In genomic region chr19:37905936-37906867, GRCh38 we compare ENCODE assay signal across 8 cellular contexts. TPM values are rescaled to one million over a fixed set of nuclear protein-coding genes. Genes with fewer than 3 reads are reported as not detected.
DNase-seq lines count a peak whose midpoint lies in the region; ATAC-seq, FAIRE-seq and TF ChIP-seq lines count a peak whose summit lies in the region.

TSS of gene WDR87 (minus strand) at chr19:37906594. CDS start at chr19:37898239, 8,355 bp downstream.

- H3K9me3 ChIP-seq in BLaER1 (no peaks in the 10 kb centered on the region), Loucy (ENCODE audit: insufficient read depth, low read depth, low read length) (no peaks in the 10 kb centered on the region), keratinocyte (ENCODE audit: control insufficient read depth, low read depth, low read length) (no peaks in the 10 kb centered on the region)

- H3K9me3 Mint-ChIP-seq in T-helper 2 cell treated with Interferon-gamma antibody and Interleukin-4, amounts not matched to agents 5 μg/mL and 100 μg/mL, for 36 hours = no peaks in the 10 kb centered on the region

- H3K27me3 Mint-ChIP-seq in T-helper 2 cell treated with Interferon-gamma antibody and Interleukin-4, amounts not matched to agents 5 μg/mL and 100 μg/mL, for 36 hours (ENCODE audit: low read depth) = no peaks in the 10 kb centered on the region

- no peaks in the 10 kb centered on the region for H3K9me1 ChIP-seq in keratinocyte (ENCODE audit: control insufficient read depth, extremely low read depth, insufficient read depth, low read length)

- H3K4me1 Mint-ChIP-seq in T-helper 2 cell treated with Interferon-gamma antibody and Interleukin-4, amounts not matched to agents 5 μg/mL and 100 μg/mL, for 36 hours (ENCODE audit: low read depth) = peaks cover 15% of the 10 kb centered on the region

- H3K4me3 Mint-ChIP-seq in T-helper 2 cell treated with Interferon-gamma antibody and Interleukin-4, amounts not matched to agents 5 μg/mL and 100 μg/mL, for 36 hours = peak within 1 kb of the TSS; percentile 90

- H3K79me2 ChIP-seq in Loucy (ENCODE audit: insufficient read depth, low read length) = peaks cover 37% of the 10 kb centered on the region
- peaks cover 34% of the 10 kb centered on the region for H3K79me2 ChIP-seq in keratinocyte (ENCODE audit: control insufficient read depth, insufficient read depth, low read length)

- H2AFZ ChIP-seq in Loucy (ENCODE audit: low read length) (peak within 1 kb of the TSS; percentile 99), keratinocyte (ENCODE audit: control insufficient read depth, low read length) (peak within 1 kb of the TSS; percentile 94)

- TF ChIP-seq CTCF in Loucy (conservative IDR thresholded peaks at IDR 0.05; ENCODE audit: low read length) (peak; percentile 15; the same call in 1 of the 2 replicates), brain microvascular endothelial cell (IDR thresholded peaks at IDR 0.05; ENCODE audit: low read depth, low read length, missing control alignments) (peak; percentile 50), keratinocyte (optimal IDR thresholded peaks at IDR 0.05 in 1 of 3, IDR thresholded peaks at IDR 0.05 in 1 of 3, conservative IDR thresholded peaks at IDR 0.05 in 1 of 3; ENCODE audit: extremely low read depth in 1 of 3, insufficient read depth in 2 of 3, low read length in 3 of 3) (peak in 2 of 3 experiments; percentile 12 to 48)

- H3K27ac ChIP-seq in BLaER1 = peak within 1 kb of the TSS; percentile 74
- H3K27ac ChIP-seq in brain microvascular endothelial cell = peak within 1 kb of the TSS; percentile 61
- peak within 1 kb of the TSS; percentile 37 for H3K27ac ChIP-seq in keratinocyte (ENCODE audit: control insufficient read depth, insufficient read depth, low read length)

- H3K4me1 ChIP-seq in BLaER1 (peaks cover 45% of the 10 kb centered on the region), Loucy (ENCODE audit: insufficient read depth, low read length, poor library complexity, severe bottlenecking) (peaks cover 29% of the 10 kb centered on the region), keratinocyte (ENCODE audit: control insufficient read depth, extremely low read depth, insufficient read depth, low read length) (peaks cover 10% of the 10 kb centered on the region)

- H3K4me2 ChIP-seq in BLaER1 (peak within 1 kb of the TSS; percentile 93), Loucy (ENCODE audit: low read depth, low read length, poor library complexity, severe bottlenecking) (peak within 1 kb of the TSS; percentile 93), keratinocyte (ENCODE audit: control insufficient read depth, extremely low read depth, insufficient read depth, low read depth, low read length) (peak within 1 kb of the TSS; percentile 88)

- DNase-seq in T-helper 2 cell treated with Interferon-gamma antibody and Interleukin-4, amounts not matched to agents 5 μg/mL and 100 μg/mL, for 36 hours (ENCODE audit: low spot score) = peak; percentile 18
- DNase-seq in brain microvascular endothelial cell (no peak), keratinocyte (ENCODE audit: low read depth, low spot score) (peak; percentile 11)
- peak; percentile 21 for DNase-seq in stimulated activated CD4-positive, alpha-beta T cell treated with anti-CD3 and anti-CD28 coated beads, Interleukin-1b, Interleukin-23, amount 100 ng/mL, for 48 hours

- H4K20me1 ChIP-seq in BLaER1 (peaks cover 20% of the 10 kb centered on the region; the same call in 1 of the 2 replicates), Loucy (ENCODE audit: insufficient read depth, low read length, poor library complexity, severe bottlenecking) (peaks cover 12% of the 10 kb centered on the region), keratinocyte (ENCODE audit: control insufficient read depth, extremely low read depth, insufficient read depth, low read length) (no peaks in the 10 kb centered on the region)

- H3K36me3 ChIP-seq in BLaER1 = no peaks in the 10 kb centered on the region
- no peaks in the 10 kb centered on the region for H3K36me3 ChIP-seq in Loucy (ENCODE audit: insufficient read depth, low read length)
- no peaks in the 10 kb centered on the region for H3K36me3 ChIP-seq in brain microvascular endothelial cell (replicated peaks)
- H3K36me3 ChIP-seq in keratinocyte (ENCODE audit: control insufficient read depth in 2 of 2, extremely low read depth in 1 of 2, insufficient read depth in 2 of 2, low read length in 2 of 2) = no peaks in the 10 kb centered on the region

- in situ Hi-C loops in brain microvascular endothelial cell (cut with HindIII; ENCODE audit: low pct_ligation_motif_present, low sequenced_read_pairs) = no loop called here

- peak within 1 kb of the TSS; percentile 91 for H3K4me3 ChIP-seq in BLaER1
- H3K4me3 ChIP-seq in Loucy (ENCODE audit: low read length, poor library complexity, severe bottlenecking) = peak within 1 kb of the TSS; percentile 92
- peak within 1 kb of the TSS; percentile 95 for H3K4me3 ChIP-seq in brain microvascular endothelial cell (ENCODE audit: low read depth, low read length)
- H3K4me3 ChIP-seq in keratinocyte (ENCODE audit: control insufficient read depth in 2 of 3, extremely low read depth in 1 of 3, insufficient read depth in 2 of 3, low read depth in 1 of 3, low read length in 3 of 3) = peak within 1 kb of the TSS; percentile 69 to 81 (median 78)

- dilution Hi-C loops in keratinocyte (cut with MboI; ENCODE audit: extremely low pct_ligation_motif_present, low sequenced_read_pairs) = no loop called here

- no peak for FAIRE-seq in keratinocyte (lab: Jason Lieb, UNC)

- no peaks in the 10 kb centered on the region for H3K36me3 Mint-ChIP-seq in T-helper 2 cell treated with Interferon-gamma antibody and Interleukin-4, amounts not matched to agents 5 μg/mL and 100 μg/mL, for 36 hours (ENCODE audit: low read depth)

- H3K9ac ChIP-seq in BLaER1 (peak within 1 kb of the TSS; percentile 86), Loucy (ENCODE audit: low read depth, low read length, poor library complexity, severe bottlenecking) (peak within 1 kb of the TSS; percentile 87), keratinocyte (ENCODE audit: control insufficient read depth, extremely low read depth, insufficient read depth, low read length) (peak within 1 kb of the TSS; percentile 81)

- peak within 1 kb of the TSS; percentile 31 for H3K27ac Mint-ChIP-seq in T-helper 2 cell treated with Interferon-gamma antibody and Interleukin-4, amounts not matched to agents 5 μg/mL and 100 μg/mL, for 36 hours

- no peaks in the 10 kb centered on the region for H3F3A ChIP-seq in Loucy (ENCODE audit: low read depth)

- H3K9me2 ChIP-seq in Loucy (replicated peaks; ENCODE audit: low read depth, low read length) = no peaks in the 10 kb centered on the region

- peak; percentile 7 for ATAC-seq in GM21360 (IDR thresholded peaks at IDR 0.05; ENCODE audit: unreplicated experiment)
- no peak for ATAC-seq in GM18861 (IDR thresholded peaks at IDR 0.05; ENCODE audit: unreplicated experiment)

- no peaks in the 10 kb centered on the region for H3K27me3 ChIP-seq in BLaER1
- no peaks in the 10 kb centered on the region for H3K27me3 ChIP-seq in Loucy (ENCODE audit: insufficient read depth, low read length, poor library complexity, severe bottlenecking)
- no peaks in the 10 kb centered on the region for H3K27me3 ChIP-seq in brain microvascular endothelial cell (replicated peaks)
- no peaks in the 10 kb centered on the region for H3K27me3 ChIP-seq in keratinocyte (ENCODE audit: control insufficient read depth, extremely low read depth, insufficient read depth, low read length)

RNA-seq across cellular contexts. Expression of gene WDR87, which starts in this region (rescaled TPM):
- polyA plus RNA-seq in keratinocyte = not detected in 3 replicates
- not detected for polyA plus RNA-seq in keratinocyte (2011; ENCODE audit: low read depth)
- not detected in 2 replicates for polyA plus RNA-seq in keratinocyte (2011; cell fraction: cytosol; rRNA removed)
- polyA plus RNA-seq in keratinocyte (2011; cell fraction: nucleus; rRNA removed) = 0.01 TPM in 2 replicates
- polyA plus RNA-seq in keratinocyte (2012; ENCODE audit: low replicate concordance) = 0.08 TPM in 1 of 2 replicates, not detected in the other
- polyA minus RNA-seq in keratinocyte = not detected in 3 replicates
- not detected for polyA minus RNA-seq in keratinocyte (2011; cell fraction: cytosol; rRNA and poly(A)+ RNA removed)
- not detected in 2 replicates for polyA minus RNA-seq in keratinocyte (2011; cell fraction: nucleus; rRNA and poly(A)+ RNA removed)

Comparison
In these comparisons a context has a peak if more than half of its experiments do, and no peak if none do; other contexts are left out.
1. Peak in DNase-seq, H3K4me3 ChIP-seq, H3K27ac ChIP-seq, H3K9ac ChIP-seq and H3K4me2 ChIP-seq in keratinocyte; RNA of the gene not detected or under 1 TPM.